In genomic region chr21:17611414-17612022, GRCh38 we compare ENCODE assay signal across 1 cellular context.
TF ChIP-seq lines count a peak whose summit lies in the region.

No MANE protein-coding gene starts in this region.

TF ChIP-seq in GM12878, 131 proteins besides CTCF, POLR2A, EP300 and RAD21 (continued from another document and continues in another):
- TF ChIP-seq ZNF592 (IDR thresholded peaks at IDR 0.05) (no peak), ZBTB4 (CRISPR knock-in tag; IDR thresholded peaks at IDR 0.05) (0 out of 2 replicates have a peak, but pooled peaks have one; percentile 56), ATF7 (IDR thresholded peaks at IDR 0.05; ENCODE audit: low read depth) (peak; percentile 99), IKZF2 (IDR thresholded peaks at IDR 0.05) (peak; percentile 41 to 54; a peak in 3 of 4 replicates), ATF2 (IDR thresholded peaks at IDR 0.05; ENCODE audit: low read length) (peak; percentile 95), BACH1 (IDR thresholded peaks at IDR 0.05; ENCODE audit: borderline replicate concordance) (peak; percentile 49; the same call in 1 of the 2 replicates), JUNB (IDR thresholded peaks at IDR 0.05) (peak; percentile 51), MEF2A (IDR thresholded peaks at IDR 0.05; ENCODE audit: insufficient read depth, low read depth, low read length) (0 out of 2 replicates have a peak, but pooled peaks have one; percentile 32), PRDM15 (CRISPR knock-in tag; IDR thresholded peaks at IDR 0.05) (0 out of 2 replicates have a peak, but pooled peaks have one; percentile 57), CREM (IDR thresholded peaks at IDR 0.05; ENCODE audit: low read depth) (peak; percentile 92), CHD1 (IDR thresholded peaks at IDR 0.05; ENCODE audit: low read depth, low read length) (no peak), IRF5 (IDR thresholded peaks at IDR 0.05; ENCODE audit: borderline replicate concordance) (no peak), ZNF24 (IDR thresholded peaks at IDR 0.05) (peak; percentile 91), IRF4 (IDR thresholded peaks at IDR 0.05; ENCODE audit: low read depth, low read length) (0 out of 2 replicates have a peak, but pooled peaks have one; percentile 20), NRF1 (conservative IDR thresholded peaks at IDR 0.05; ENCODE audit: low read depth, low read length) (no peak), PKNOX1 (IDR thresholded peaks at IDR 0.05) (peak; percentile 17; the same call in 1 of the 2 replicates), SUZ12 (IDR thresholded peaks at IDR 0.05; ENCODE audit: unreplicated experiment) (no peak), CREB1 (IDR thresholded peaks at IDR 0.05; ENCODE audit: low read depth) (peak; percentile 89), SKIL (IDR thresholded peaks at IDR 0.05; ENCODE audit: low read depth, poor library complexity, severe bottlenecking) (peak; percentile 56), RELB (IDR thresholded peaks at IDR 0.05; ENCODE audit: low read depth) (peak; percentile 48; the same call in 1 of the 2 replicates), FOXM1 (IDR thresholded peaks at IDR 0.05; ENCODE audit: low read depth, low read length) (0 out of 2 replicates have a peak, but pooled peaks have one; percentile 17), GATAD2B (conservative IDR thresholded peaks at IDR 0.05; ENCODE audit: low read depth) (no peak), TCF12 (IDR thresholded peaks at IDR 0.05; ENCODE audit: low read depth, low read length) (no peak), EED (IDR thresholded peaks at IDR 0.05; ENCODE audit: low read depth) (peak; percentile 29; the same call in 1 of the 2 replicates), ZBTB11 (CRISPR knock-in tag; IDR thresholded peaks at IDR 0.05) (0 out of 2 replicates have a peak, but pooled peaks have one; percentile 11), CBFB (IDR thresholded peaks at IDR 0.05; ENCODE audit: low read depth) (peak; percentile 63; the same call in 1 of the 2 replicates), RCOR1 (conservative IDR thresholded peaks at IDR 0.05; ENCODE audit: low read depth, low read length) (no peak), HCFC1 (IDR thresholded peaks at IDR 0.05; ENCODE audit: low read length) (no peak), TAF1 (IDR thresholded peaks at IDR 0.05; ENCODE audit: borderline replicate concordance, low read depth, low read length) (0 out of 2 replicates have a peak, but pooled peaks have one; percentile 15), BMI1 (IDR thresholded peaks at IDR 0.05; ENCODE audit: borderline replicate concordance) (no peak), SPI1 (IDR thresholded peaks at IDR 0.05; ENCODE audit: borderline replicate concordance, insufficient read depth, low read depth, low read length) (no peak), RB1 (IDR thresholded peaks at IDR 0.05; ENCODE audit: borderline replicate concordance) (no peak), HDGF (IDR thresholded peaks at IDR 0.05) (peak; percentile 28; the same call in 1 of the 2 replicates)
